ENCODE assay signal across 8 cellular contexts in genomic region chr11:12599408-12600143, GRCh38.
DNase-seq lines count a peak whose midpoint lies in the region; ATAC-seq and TF ChIP-seq lines count a peak whose summit lies in the region.

No MANE protein-coding gene starts in this region.

- H3K36me3 Mint-ChIP-seq in effector memory CD8-positive, alpha-beta T cell (ENCODE audit: insufficient read depth), result no peaks in the 10 kb centered on the region
- no peaks in the 10 kb centered on the region for H3K36me3 Mint-ChIP-seq in nephron (ENCODE audit: low read depth)

- no peak overlapping the region for H3K4me3 ChIP-seq in upper lobe of right lung

- intact Hi-C loops in upper lobe of right lung (cut with DNase I), result no loop called here

- H3K4me1 ChIP-seq in upper lobe of right lung, result no peaks in the 10 kb centered on the region

- no peaks in the 10 kb centered on the region for H3K9me3 Mint-ChIP-seq in effector memory CD8-positive, alpha-beta T cell
- H3K9me3 Mint-ChIP-seq in nephron, result peaks cover 4% of the 10 kb centered on the region

- no peaks in the 10 kb centered on the region for H3K27me3 ChIP-seq in upper lobe of right lung

- peaks cover 7 to 9% of the 10 kb centered on the region in 2 donors for H3K4me1 Mint-ChIP-seq in effector memory CD8-positive, alpha-beta T cell (ENCODE audit: low read depth in 2 of 2)
- H3K4me1 Mint-ChIP-seq in nephron, result peaks cover 11% of the 10 kb centered on the region

- H3K27ac Mint-ChIP-seq in effector memory CD8-positive, alpha-beta T cell, result no peak overlapping the region
- H3K27ac Mint-ChIP-seq in nephron, result no peak overlapping the region

- DNase-seq in NK-92 treated with Interleukin-12 subunit alpha and Interleukin-12 subunit beta, amount 100 ng/mL, for 24 hours (lab: John Stamatoyannopoulos, UW), result peak; percentile 5
- DNase-seq in NK-92 (lab: John Stamatoyannopoulos, UW; ENCODE audit: unreplicated experiment), result no peak
- peak; percentile 51 for DNase-seq in activated CD4-positive, CD25-positive, alpha-beta regulatory T cell treated with anti-CD3 and anti-CD28 coated beads, Interleukin-2, amount 50 U/mL, for 72 hours
- peak; percentile 5 to 12 (median 6) for DNase-seq in effector memory CD8-positive, alpha-beta T cell
- peak; percentile 93 for DNase-seq in upper lobe of right lung
- no peak for DNase-seq in ureter (ENCODE audit: low spot score)

- peak; percentile 94 for TF ChIP-seq CTCF in LNCAP (IDR thresholded peaks at IDR 0.05)
- TF ChIP-seq CTCF in nephron (IDR thresholded peaks at IDR 0.05; ENCODE audit: unreplicated experiment in 3 of 3), result peak; percentile 46 to 69 (median 57)
- peak; percentile 77 for TF ChIP-seq CTCF in upper lobe of right lung (IDR thresholded peaks at IDR 0.05)

- H3K36me3 ChIP-seq in upper lobe of right lung, result no peaks in the 10 kb centered on the region

- H3K4me3 Mint-ChIP-seq in effector memory CD8-positive, alpha-beta T cell, result no peak overlapping the region
- H3K4me3 Mint-ChIP-seq in nephron, result no peak overlapping the region

- peaks cover 44 to 50% of the 10 kb centered on the region in 2 donors for H3K27me3 Mint-ChIP-seq in effector memory CD8-positive, alpha-beta T cell
- H3K27me3 Mint-ChIP-seq in nephron (ENCODE audit: low read depth), result no peaks in the 10 kb centered on the region

- H3K9me3 ChIP-seq in upper lobe of right lung, result no peaks in the 10 kb centered on the region

- no peak for ATAC-seq in effector memory CD8-positive, alpha-beta T cell (replicated peaks)
- peak; percentile 98 for ATAC-seq in upper lobe of right lung

- no peak overlapping the region for H3K27ac ChIP-seq in upper lobe of right lung

Comparison
In these comparisons a context has a peak if more than half of its experiments do, and no peak if none do; other contexts are left out.
1. DNase-seq: peak in NK-92 treated with Interleukin-12 subunit alpha and Interleukin-12 subunit beta, amount 100 ng/mL, for 24 hours (single experiment), activated CD4-positive, CD25-positive, alpha-beta regulatory T cell treated with anti-CD3 and anti-CD28 coated beads, Interleukin-2, amount 50 U/mL, for 72 hours (single experiment), effector memory CD8-positive, alpha-beta T cell (3 of 3) and upper lobe of right lung (single experiment); none in NK-92 (single experiment) and ureter (single experiment).
2. Peak in every context shown above with its lines, with median percentiles within 50 percentile points of each other: CTCF ChIP-seq.